2 cellular contexts compared by ENCODE assay signal in the genomic region with DNA sequence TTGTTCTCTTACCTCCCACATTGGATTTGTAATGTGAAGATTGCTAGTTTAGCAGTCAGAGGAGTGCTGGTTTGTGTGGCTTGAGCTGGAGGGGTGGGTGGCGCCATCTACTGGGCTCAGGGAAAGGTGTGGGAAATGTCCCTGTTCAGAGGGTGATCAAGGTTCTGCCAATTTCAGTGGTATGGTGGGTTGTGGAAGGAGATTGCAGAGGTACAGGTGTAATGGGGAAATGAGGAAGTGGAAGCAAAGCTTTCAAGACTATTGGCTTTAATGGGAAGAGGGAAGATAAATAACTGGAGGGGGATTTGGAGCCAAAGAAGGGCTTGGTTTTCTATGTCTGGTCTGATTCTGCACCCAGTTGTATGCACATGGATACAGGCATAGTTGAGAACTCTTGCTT.
A peak's percentile ranks its signal among the peaks of the same experiment; 100 is the strongest.
TF ChIP-seq lines count a peak whose summit lies in the region.

No MANE protein-coding gene starts in this region.

TF ChIP-seq in SK-N-SH, 30 proteins besides CTCF, POLR2A, EP300 and RAD21 (continued from another document):
- TF ChIP-seq, protein P1, sequence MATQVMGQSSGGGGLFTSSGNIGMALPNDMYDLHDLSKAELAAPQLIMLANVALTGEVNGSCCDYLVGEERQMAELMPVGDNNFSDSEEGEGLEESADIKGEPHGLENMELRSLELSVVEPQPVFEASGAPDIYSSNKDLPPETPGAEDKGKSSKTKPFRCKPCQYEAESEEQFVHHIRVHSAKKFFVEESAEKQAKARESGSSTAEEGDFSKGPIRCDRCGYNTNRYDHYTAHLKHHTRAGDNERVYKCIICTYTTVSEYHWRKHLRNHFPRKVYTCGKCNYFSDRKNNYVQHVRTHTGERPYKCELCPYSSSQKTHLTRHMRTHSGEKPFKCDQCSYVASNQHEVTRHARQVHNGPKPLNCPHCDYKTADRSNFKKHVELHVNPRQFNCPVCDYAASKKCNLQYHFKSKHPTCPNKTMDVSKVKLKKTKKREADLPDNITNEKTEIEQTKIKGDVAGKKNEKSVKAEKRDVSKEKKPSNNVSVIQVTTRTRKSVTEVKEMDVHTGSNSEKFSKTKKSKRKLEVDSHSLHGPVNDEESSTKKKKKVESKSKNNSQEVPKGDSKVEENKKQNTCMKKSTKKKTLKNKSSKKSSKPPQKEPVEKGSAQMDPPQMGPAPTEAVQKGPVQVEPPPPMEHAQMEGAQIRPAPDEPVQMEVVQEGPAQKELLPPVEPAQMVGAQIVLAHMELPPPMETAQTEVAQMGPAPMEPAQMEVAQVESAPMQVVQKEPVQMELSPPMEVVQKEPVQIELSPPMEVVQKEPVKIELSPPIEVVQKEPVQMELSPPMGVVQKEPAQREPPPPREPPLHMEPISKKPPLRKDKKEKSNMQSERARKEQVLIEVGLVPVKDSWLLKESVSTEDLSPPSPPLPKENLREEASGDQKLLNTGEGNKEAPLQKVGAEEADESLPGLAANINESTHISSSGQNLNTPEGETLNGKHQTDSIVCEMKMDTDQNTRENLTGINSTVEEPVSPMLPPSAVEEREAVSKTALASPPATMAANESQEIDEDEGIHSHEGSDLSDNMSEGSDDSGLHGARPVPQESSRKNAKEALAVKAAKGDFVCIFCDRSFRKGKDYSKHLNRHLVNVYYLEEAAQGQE (IDR thresholded peaks at IDR 0.05; ENCODE audit: low read depth, low read length) = peak; percentile 71; the same call in 1 of the 2 replicates
- TF ChIP-seq MEF2A (IDR thresholded peaks at IDR 0.05; ENCODE audit: borderline replicate concordance, low read depth) = no peak

TF ChIP-seq in GM12878, 131 proteins besides CTCF, POLR2A, EP300 and RAD21 (continued from another document):
- TF ChIP-seq, protein P1 (IDR thresholded peaks at IDR 0.05; ENCODE audit: low read depth, low read length) = no peak
- TF ChIP-seq KLF5 (IDR thresholded peaks at IDR 0.05; ENCODE audit: partially characterized antibody) (no peak), NR2C1 (IDR thresholded peaks at IDR 0.05) (no peak), SPI1 (IDR thresholded peaks at IDR 0.05; ENCODE audit: borderline replicate concordance, insufficient read depth, low read depth, low read length) (peak; percentile 17; the same call in 1 of the 2 replicates), SMC3 (IDR thresholded peaks at IDR 0.05; ENCODE audit: borderline replicate concordance, low read length) (peak; percentile 65), MTA3 (IDR thresholded peaks at IDR 0.05; ENCODE audit: borderline replicate concordance, low read length) (no peak), LARP7 (IDR thresholded peaks at IDR 0.05) (no peak), NBN (IDR thresholded peaks at IDR 0.05) (no peak), GABPA (IDR thresholded peaks at IDR 0.05; ENCODE audit: low read depth) (no peak), SREBF2 (IDR thresholded peaks at IDR 0.05; ENCODE audit: low read length) (no peak), CHD2 (IDR thresholded peaks at IDR 0.05; ENCODE audit: borderline replicate concordance, low read depth, low read length) (no peak)
- TF ChIP-seq, protein P2, sequence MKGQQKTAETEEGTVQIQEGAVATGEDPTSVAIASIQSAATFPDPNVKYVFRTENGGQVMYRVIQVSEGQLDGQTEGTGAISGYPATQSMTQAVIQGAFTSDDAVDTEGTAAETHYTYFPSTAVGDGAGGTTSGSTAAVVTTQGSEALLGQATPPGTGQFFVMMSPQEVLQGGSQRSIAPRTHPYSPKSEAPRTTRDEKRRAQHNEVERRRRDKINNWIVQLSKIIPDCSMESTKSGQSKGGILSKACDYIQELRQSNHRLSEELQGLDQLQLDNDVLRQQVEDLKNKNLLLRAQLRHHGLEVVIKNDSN (IDR thresholded peaks at IDR 0.05; ENCODE audit: borderline replicate concordance, extremely low read length, insufficient read depth, low read depth, low read length) = no peak
- TF ChIP-seq, protein P3, sequence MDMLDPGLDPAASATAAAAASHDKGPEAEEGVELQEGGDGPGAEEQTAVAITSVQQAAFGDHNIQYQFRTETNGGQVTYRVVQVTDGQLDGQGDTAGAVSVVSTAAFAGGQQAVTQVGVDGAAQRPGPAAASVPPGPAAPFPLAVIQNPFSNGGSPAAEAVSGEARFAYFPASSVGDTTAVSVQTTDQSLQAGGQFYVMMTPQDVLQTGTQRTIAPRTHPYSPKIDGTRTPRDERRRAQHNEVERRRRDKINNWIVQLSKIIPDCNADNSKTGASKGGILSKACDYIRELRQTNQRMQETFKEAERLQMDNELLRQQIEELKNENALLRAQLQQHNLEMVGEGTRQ (IDR thresholded peaks at IDR 0.05; ENCODE audit: borderline replicate concordance, low read depth, low read length) = no peak
- TF ChIP-seq, protein P4, sequence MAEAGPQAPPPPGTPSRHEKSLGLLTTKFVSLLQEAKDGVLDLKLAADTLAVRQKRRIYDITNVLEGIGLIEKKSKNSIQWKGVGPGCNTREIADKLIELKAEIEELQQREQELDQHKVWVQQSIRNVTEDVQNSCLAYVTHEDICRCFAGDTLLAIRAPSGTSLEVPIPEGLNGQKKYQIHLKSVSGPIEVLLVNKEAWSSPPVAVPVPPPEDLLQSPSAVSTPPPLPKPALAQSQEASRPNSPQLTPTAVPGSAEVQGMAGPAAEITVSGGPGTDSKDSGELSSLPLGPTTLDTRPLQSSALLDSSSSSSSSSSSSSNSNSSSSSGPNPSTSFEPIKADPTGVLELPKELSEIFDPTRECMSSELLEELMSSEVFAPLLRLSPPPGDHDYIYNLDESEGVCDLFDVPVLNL (IDR thresholded peaks at IDR 0.05; ENCODE audit: low read depth, low read length) = no peak
